In the genomic region with DNA sequence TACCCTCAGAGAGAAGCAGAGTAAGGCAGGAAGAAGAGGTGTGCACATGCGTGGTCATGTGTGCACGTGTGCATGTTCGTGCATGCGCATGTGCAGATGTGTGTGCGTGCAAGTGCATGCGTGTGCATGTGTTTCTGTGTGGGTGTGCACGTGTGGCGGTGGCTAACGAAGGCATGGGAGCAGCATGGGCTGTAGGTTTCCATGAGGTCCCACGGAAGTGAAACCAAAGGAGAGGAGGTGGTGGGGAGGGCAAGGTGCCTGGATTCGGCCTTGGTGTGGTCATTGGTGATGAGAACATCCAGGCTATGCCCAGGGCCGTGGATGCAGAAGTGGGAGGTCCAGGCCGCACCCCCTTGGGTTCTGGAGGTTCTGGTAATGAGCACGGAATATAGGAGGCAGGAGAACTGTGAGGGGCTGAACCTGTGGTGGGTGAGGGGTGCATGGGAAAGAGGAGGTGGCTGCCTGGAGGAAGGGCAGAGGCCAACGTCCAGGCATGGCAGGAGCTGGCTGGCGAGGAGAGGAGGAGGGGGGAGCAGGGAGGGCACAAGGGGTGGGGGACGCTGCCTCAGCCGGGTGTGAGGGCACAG, we compare ENCODE assay signal across 13 cellular contexts. TPM values are rescaled to one million over a fixed set of nuclear protein-coding genes. Genes with fewer than 3 reads are reported as not detected.
DNase-seq lines count a peak whose midpoint lies in the region; ATAC-seq and TF ChIP-seq lines count a peak whose summit lies in the region.
"Had no signal": no experiment of that assay in that cellular context is flagged by ENCODE, and none has a peak within 500 bp of the region (broad histone marks: within the 10 kb centered on the region; RNA-seq: fewer than 3 reads in every experiment).

No MANE protein-coding gene starts in this region.

- H3K27me3 ChIP-seq in right lobe of liver (no peaks in the 10 kb centered on the region), suprapubic skin (no peaks in the 10 kb centered on the region)
- H3K27me3 ChIP-seq: colonic mucosa, pancreas, transverse colon had no signal

- H3K4me3 Mint-ChIP-seq in activated naive CD4-positive, alpha-beta T cell treated with anti-CD3 and anti-CD28 coated beads, Interleukin-2, amount 50 U/mL, for 24 hours: peak overlapping the region; percentile 59
- peak overlapping the region; percentile 11 for H3K4me3 Mint-ChIP-seq in activated T-helper 2 cell treated with anti-CD3 and anti-CD28 coated beads, Interferon-gamma antibody, Interleukin-2, Interleukin-4, amounts not matched to agents 10 μg/mL and 5 μg/mL and 100 μg/mL, durations not matched to agents 14 hours and 24 hours and 36 hours (ENCODE audit: low read depth)
- H3K4me3 Mint-ChIP-seq: activated T-cell treated with anti-CD3 and anti-CD28 coated beads, Interleukin-2, amount 50 U/mL, for 24 hours had no signal

- TF ChIP-seq EP300 in suprapubic skin (IDR thresholded peaks at IDR 0.05): no peak

- H3K4me3 ChIP-seq in right lobe of liver (no peak overlapping the region), suprapubic skin (no peak overlapping the region)
- H3K4me3 ChIP-seq: colonic mucosa, pancreas had no signal

- DNase-seq in activated naive CD4-positive, alpha-beta T cell treated with Interleukin-2 at 50 U/mL for 16 hours: no peak
- no peak for DNase-seq in activated T-helper 2 cell treated with anti-CD3 and anti-CD28 coated beads, Interferon-gamma antibody, Interleukin-2, Interleukin-4, amounts not matched to agents 10 μg/mL and 5 μg/mL and 100 μg/mL, durations not matched to agents 14 hours and 24 hours and 36 hours (ENCODE audit: low spot score)
- DNase-seq in right lobe of liver (peak in 2 of 3 donors; percentile 21 to 46), suprapubic skin (ENCODE audit: low spot score in 2 of 2) (peak; percentile 57 to 65), COLO668 (lab: John Stamatoyannopoulos, UW; ENCODE audit: unreplicated experiment) (no peak)
- DNase-seq: activated T-cell treated with anti-CD3 and anti-CD28 coated beads, Interleukin-2, amount 50 U/mL, for 24 hours; colonic mucosa; EL; transverse colon had no signal

- peaks cover 0 to 27% (median 12%) of the 10 kb centered on the region in 4 donors for H3K4me1 ChIP-seq in right lobe of liver
- peaks cover 36% of the 10 kb centered on the region for H3K4me1 ChIP-seq in suprapubic skin

- H3K9me3 ChIP-seq in right lobe of liver: no peaks in the 10 kb centered on the region
- H3K9me3 ChIP-seq in suprapubic skin: no peaks in the 10 kb centered on the region
- H3K9me3 ChIP-seq: colonic mucosa, pancreas had no signal

- ATAC-seq in right lobe of liver (no peak), GM18873 (IDR thresholded peaks at IDR 0.05; ENCODE audit: low FRiP score, unreplicated experiment) (no peak), HG02870 (IDR thresholded peaks at IDR 0.05; ENCODE audit: unreplicated experiment) (no peak)
- ATAC-seq: pancreas had no signal

- H3K27ac ChIP-seq in right lobe of liver (no peak overlapping the region), suprapubic skin (no peak overlapping the region)
- H3K27ac ChIP-seq: colonic mucosa, pancreas had no signal

- peaks cover 7% of the 10 kb centered on the region for H3K36me3 Mint-ChIP-seq in activated naive CD4-positive, alpha-beta T cell treated with anti-CD3 and anti-CD28 coated beads, Interleukin-2, amount 50 U/mL, for 24 hours
- peaks cover 7% of the 10 kb centered on the region for H3K36me3 Mint-ChIP-seq in activated T-helper 2 cell treated with anti-CD3 and anti-CD28 coated beads, Interferon-gamma antibody, Interleukin-2, Interleukin-4, amounts not matched to agents 10 μg/mL and 5 μg/mL and 100 μg/mL, durations not matched to agents 14 hours and 24 hours and 36 hours (ENCODE audit: low read depth)

- WGBS in right lobe of liver (ENCODE audit: insufficient coverage, low coverage, low lambda C conversion rate, missing lambda C conversion rate): 91% methylated on average over 15 of the region's 18 CpGs
- 87% methylated on average over 18 of the region's 18 CpGs for WGBS in suprapubic skin

- intact Hi-C loops in activated T-helper 2 cell treated with anti-CD3 and anti-CD28 coated beads, Interferon-gamma antibody, Interleukin-2, Interleukin-4, amounts not matched to agents 10 μg/mL and 5 μg/mL and 100 μg/mL, durations not matched to agents 14 hours and 24 hours and 36 hours (cut with micrococcal nuclease): loop anchor here (5.0 to 10.0 kb wide), 4 partner anchors 200 to 842 kb away; a partner anchor contains a TSS
- intact Hi-C loops in right lobe of liver (cut with DNase I): loop anchor here in 1 of 2 donors (10.0 kb wide), 1 partner anchor 70 kb away; no protein-coding TSS in a partner anchor

- TF ChIP-seq CTCF in right lobe of liver (IDR thresholded peaks at IDR 0.05) (no peak), suprapubic skin (IDR thresholded peaks at IDR 0.05) (no peak)

- H3K4me1 Mint-ChIP-seq in activated naive CD4-positive, alpha-beta T cell treated with anti-CD3 and anti-CD28 coated beads, Interleukin-2, amount 50 U/mL, for 24 hours: peaks cover 25% of the 10 kb centered on the region
- peaks cover 21% of the 10 kb centered on the region for H3K4me1 Mint-ChIP-seq in activated T-helper 2 cell treated with anti-CD3 and anti-CD28 coated beads, Interferon-gamma antibody, Interleukin-2, Interleukin-4, amounts not matched to agents 10 μg/mL and 5 μg/mL and 100 μg/mL, durations not matched to agents 14 hours and 24 hours and 36 hours (ENCODE audit: low read depth)

- TF ChIP-seq POLR2A in right lobe of liver (IDR thresholded peaks at IDR 0.05) (no peak), suprapubic skin (IDR thresholded peaks at IDR 0.05) (no peak)

- H3K36me3 ChIP-seq in right lobe of liver: no peaks in the 10 kb centered on the region
- H3K36me3 ChIP-seq in suprapubic skin: no peaks in the 10 kb centered on the region
- H3K36me3 ChIP-seq: colonic mucosa, pancreas, transverse colon had no signal

- peaks cover 5% of the 10 kb centered on the region for H3K27me3 Mint-ChIP-seq in activated naive CD4-positive, alpha-beta T cell treated with anti-CD3 and anti-CD28 coated beads, Interleukin-2, amount 50 U/mL, for 24 hours
- H3K27me3 Mint-ChIP-seq in activated T-helper 2 cell treated with anti-CD3 and anti-CD28 coated beads, Interferon-gamma antibody, Interleukin-2, Interleukin-4, amounts not matched to agents 10 μg/mL and 5 μg/mL and 100 μg/mL, durations not matched to agents 14 hours and 24 hours and 36 hours (ENCODE audit: low read depth): peaks cover 14% of the 10 kb centered on the region

- peaks cover 9% of the 10 kb centered on the region for H3K9me3 Mint-ChIP-seq in activated naive CD4-positive, alpha-beta T cell treated with anti-CD3 and anti-CD28 coated beads, Interleukin-2, amount 50 U/mL, for 24 hours
- peaks cover 15% of the 10 kb centered on the region for H3K9me3 Mint-ChIP-seq in activated T-helper 2 cell treated with anti-CD3 and anti-CD28 coated beads, Interferon-gamma antibody, Interleukin-2, Interleukin-4, amounts not matched to agents 10 μg/mL and 5 μg/mL and 100 μg/mL, durations not matched to agents 14 hours and 24 hours and 36 hours

- no peak overlapping the region for H3K27ac Mint-ChIP-seq in activated naive CD4-positive, alpha-beta T cell treated with anti-CD3 and anti-CD28 coated beads, Interleukin-2, amount 50 U/mL, for 24 hours
- H3K27ac Mint-ChIP-seq in activated T-helper 2 cell treated with anti-CD3 and anti-CD28 coated beads, Interferon-gamma antibody, Interleukin-2, Interleukin-4, amounts not matched to agents 10 μg/mL and 5 μg/mL and 100 μg/mL, durations not matched to agents 14 hours and 24 hours and 36 hours: no peak overlapping the region
- H3K27ac Mint-ChIP-seq: activated T-cell treated with anti-CD3 and anti-CD28 coated beads, Interleukin-2, amount 50 U/mL, for 24 hours had no signal

RNA-seq across cellular contexts. Expression of a gene that starts 2.4 kb away (rescaled TPM):
- total RNA-seq in activated T-helper 2 cell treated with anti-CD3 and anti-CD28 coated beads, Interferon-gamma antibody, Interleukin-2, Interleukin-4, amounts not matched to agents 10 μg/mL and 5 μg/mL and 100 μg/mL, durations not matched to agents 14 hours and 24 hours and 36 hours: 13.0 and 13.8 TPM in 2 replicates
- 10 to 100 TPM; 12.5 to 24.6 (median 16.9) TPM for total RNA-seq in right lobe of liver
- total RNA-seq in suprapubic skin: 10 to 100 TPM; 28.1 to 39.1 (median 32.3) TPM

Comparison
In these comparisons a context has a peak if more than half of its experiments do, and no peak if none do; other contexts are left out.
1. DNase-seq: peak in right lobe of liver (2 of 3) and suprapubic skin (2 of 2); none in activated naive CD4-positive, alpha-beta T cell treated with Interleukin-2 at 50 U/mL for 16 hours (single experiment), activated T-helper 2 cell treated with anti-CD3 and anti-CD28 coated beads, Interferon-gamma antibody, Interleukin-2, Interleukin-4, amounts not matched to agents 10 μg/mL and 5 μg/mL and 100 μg/mL, durations not matched to agents 14 hours and 24 hours and 36 hours (single experiment) and COLO668 (single experiment).